ENCODE assay signal across 18 cellular contexts in the genomic region with DNA sequence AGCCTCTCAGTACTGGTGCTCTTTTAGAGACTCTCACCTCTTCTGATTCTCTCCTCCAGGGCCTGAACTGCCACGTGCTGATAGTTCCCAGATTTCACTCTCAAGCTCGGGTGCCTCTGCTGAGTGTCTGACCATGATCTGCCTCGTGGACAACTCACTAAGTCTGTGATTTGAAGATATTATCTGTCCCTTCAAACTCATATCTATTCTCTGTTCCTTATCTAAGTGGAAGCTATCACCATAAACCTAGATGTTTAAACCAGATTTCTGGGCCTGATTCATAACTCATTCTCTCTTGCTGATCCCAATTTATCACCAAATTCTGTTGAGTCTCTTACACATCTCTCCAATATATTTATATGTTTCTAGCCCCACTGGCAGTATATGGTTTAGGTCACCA. TPM values are rescaled to one million over a fixed set of nuclear protein-coding genes. Genes with fewer than 3 reads are reported as not detected.
DNase-seq lines count a peak whose midpoint lies in the region; ATAC-seq and TF ChIP-seq lines count a peak whose summit lies in the region.
"Had no signal": no experiment of that assay in that cellular context is flagged by ENCODE, and none has a peak within 500 bp of the region (broad histone marks: within the 10 kb centered on the region; RNA-seq: fewer than 3 reads in every experiment).

No MANE protein-coding gene starts in this region.

- H3K4me3 ChIP-seq in cardiac muscle cell (no peak overlapping the region), heart right ventricle (no peak overlapping the region), SK-N-SH (ENCODE audit: low read depth in 2 of 2, low read length in 1 of 2) (no peak overlapping the region)
- H3K4me3 ChIP-seq: A549; BLaER1 treated with 17β-estradiol and CSF1 and Interleukin-3, amounts not matched to agents 10 nM and 100 nM had no signal

- CTCF ChIA-PET in SK-N-SH (lab: Yijun Ruan, JAX), result interaction anchor here (0.6 to 3.9 kb wide), 4 partner anchors 40 to 1534 kb away, joined by 3 to 22 read pairs (median 12); no protein-coding TSS in a partner anchor

- intact Hi-C loops in heart right ventricle (cut with DNase I), result no loop called here

- TF ChIP-seq CTCF in cardiac muscle cell (IDR thresholded peaks at IDR 0.05; ENCODE audit: low read depth, low read length), result no peak
- no peak for TF ChIP-seq CTCF in heart right ventricle (IDR thresholded peaks at IDR 0.05)
- no peak for TF ChIP-seq CTCF in SK-N-SH (IDR thresholded peaks at IDR 0.05)

- DNase-seq in cardiac muscle cell (ENCODE audit: low read depth in 1 of 2, low spot score in 1 of 2), result no peak
- DNase-seq in heart right ventricle, result no peak
- DNase-seq in SK-N-SH, result peak; percentile 33
- no peak for DNase-seq in T-helper 17 cell
- DNase-seq in hypothalamus (lab: John Stamatoyannopoulos, UW), result no peak
- DNase-seq: AML-193; Caco-2; Calu3; CD4-positive, alpha-beta T cell; CD8-positive, alpha-beta T cell; DMS79 treated with DMSO at 0.1 percent for 48 hours; GF-D8 had no signal

- H3K9me2 ChIP-seq in SK-N-SH, result no peaks in the 10 kb centered on the region

- no peaks in the 10 kb centered on the region for H3K9me3 ChIP-seq in cardiac muscle cell (ENCODE audit: low read depth)
- no peaks in the 10 kb centered on the region for H3K9me3 ChIP-seq in heart right ventricle
- H3K9me3 ChIP-seq in SK-N-SH, result no peaks in the 10 kb centered on the region
- no peaks in the 10 kb centered on the region for H3K9me3 ChIP-seq in T-helper 17 cell (ENCODE audit: control insufficient read depth, low read length, poor library complexity, severe bottlenecking)
- H3K9me3 ChIP-seq: A549; BLaER1 treated with 17β-estradiol and CSF1 and Interleukin-3, amounts not matched to agents 10 nM and 100 nM; Caco-2 had no signal

- H3F3A ChIP-seq in SK-N-SH (replicated peaks; ENCODE audit: insufficient read depth), result no peaks in the 10 kb centered on the region

- H3K27ac ChIP-seq in cardiac muscle cell (peak overlapping the region; percentile 39), heart right ventricle (no peak overlapping the region), SK-N-SH (ENCODE audit: low read depth in 2 of 2, low read length in 1 of 2) (no peak overlapping the region)
- H3K27ac ChIP-seq: 22Rv1; A549; BLaER1 treated with 17β-estradiol and CSF1 and Interleukin-3, amounts not matched to agents 10 nM and 100 nM; C4-2B had no signal

- no peak overlapping the region for H2AFZ ChIP-seq in SK-N-SH (ENCODE audit: low read depth)

- POLR2A ChIA-PET in SK-N-SH (lab: Yijun Ruan, JAX), result no interaction called here

- H3K27me3 ChIP-seq in cardiac muscle cell (no peaks in the 10 kb centered on the region), heart right ventricle (no peaks in the 10 kb centered on the region), SK-N-SH (ENCODE audit: insufficient read depth) (no peaks in the 10 kb centered on the region)
- H3K27me3 ChIP-seq: BLaER1 treated with 17β-estradiol and CSF1 and Interleukin-3, amounts not matched to agents 10 nM and 100 nM had no signal

- H3K4me1 Mint-ChIP-seq in T-helper 17 cell, result peaks cover 5% of the 10 kb centered on the region
- H3K4me1 Mint-ChIP-seq: B cell had no signal

- no peak overlapping the region for H3K9ac ChIP-seq in SK-N-SH
- H3K9ac ChIP-seq: BLaER1 treated with 17β-estradiol and CSF1 and Interleukin-3, amounts not matched to agents 10 nM and 100 nM had no signal

- H3K36me3 Mint-ChIP-seq in T-helper 17 cell (ENCODE audit: low read depth), result peaks cover 2% of the 10 kb centered on the region
- H3K36me3 Mint-ChIP-seq: CD8-positive, alpha-beta T cell had no signal

- peak overlapping the region; percentile 34 for H3K27ac Mint-ChIP-seq in T-helper 17 cell
- H3K27ac Mint-ChIP-seq: B cell; CD4-positive, alpha-beta T cell; CD8-positive, alpha-beta T cell had no signal

- H3K79me2 ChIP-seq in SK-N-SH (ENCODE audit: insufficient read depth), result no peaks in the 10 kb centered on the region

- H3K36me3 ChIP-seq in cardiac muscle cell, result no peaks in the 10 kb centered on the region
- peaks cover 0 to 12% (median 0%) of the 10 kb centered on the region in 9 donors for H3K36me3 ChIP-seq in heart right ventricle
- peaks cover 20 to 35% of the 10 kb centered on the region in 2 experiments for H3K36me3 ChIP-seq in SK-N-SH (replicated peaks in 1 of 2; ENCODE audit: control insufficient read depth in 1 of 2, insufficient read depth in 2 of 2, low read length in 1 of 2)

- ATAC-seq in heart right ventricle (no peak), T-helper 17 cell (no peak), GM19463 (IDR thresholded peaks at IDR 0.05; ENCODE audit: unreplicated experiment) (no peak)
- ATAC-seq: A549; CD8-positive, alpha-beta T cell had no signal

- H4K20me1 ChIP-seq in SK-N-SH (ENCODE audit: insufficient read depth), result no peaks in the 10 kb centered on the region
- H4K20me1 ChIP-seq: BLaER1 treated with 17β-estradiol and CSF1 and Interleukin-3, amounts not matched to agents 10 nM and 100 nM had no signal

- no peak overlapping the region for H3K4me3 Mint-ChIP-seq in T-helper 17 cell
- H3K4me3 Mint-ChIP-seq: B cell; CD4-positive, alpha-beta T cell; CD8-positive, alpha-beta T cell had no signal

- no peaks in the 10 kb centered on the region for H3K27me3 Mint-ChIP-seq in T-helper 17 cell
- H3K27me3 Mint-ChIP-seq: B cell; CD4-positive, alpha-beta T cell had no signal

- no peak overlapping the region for H3K4me2 ChIP-seq in SK-N-SH
- H3K4me2 ChIP-seq: A549; BLaER1 treated with 17β-estradiol and CSF1 and Interleukin-3, amounts not matched to agents 10 nM and 100 nM had no signal

- TF ChIP-seq RAD21 in SK-N-SH (IDR thresholded peaks at IDR 0.05; ENCODE audit: low read length), result no peak

- TF ChIP-seq EP300 in SK-N-SH (IDR thresholded peaks at IDR 0.05; ENCODE audit: borderline replicate concordance in 1 of 2, low read depth in 1 of 2, low read length in 1 of 2), result peak in 1 of 2 experiments; percentile 28; a peak in 1 of 4 replicates

- WGBS in heart right ventricle, 2 donors, result 81 to 85% methylated on average over 3 of the region's 3 CpGs
- 63% methylated on average over 3 of the region's 3 CpGs for WGBS in SK-N-SH (ENCODE audit: low lambda C conversion rate)

- peaks cover 11% of the 10 kb centered on the region for H3K4me1 ChIP-seq in cardiac muscle cell (ENCODE audit: low read depth)
- H3K4me1 ChIP-seq in heart right ventricle, result no peaks in the 10 kb centered on the region
- no peaks in the 10 kb centered on the region; a peak in 1 of 4 replicates for H3K4me1 ChIP-seq in SK-N-SH (ENCODE audit: control insufficient read depth in 1 of 2, insufficient read depth in 2 of 2, low read depth in 1 of 2, low read length in 1 of 2)
- H3K4me1 ChIP-seq: A549; BLaER1 treated with 17β-estradiol and CSF1 and Interleukin-3, amounts not matched to agents 10 nM and 100 nM; Caco-2 had no signal

TF ChIP-seq in SK-N-SH, 30 proteins besides CTCF, POLR2A, EP300 and RAD21:
- TF ChIP-seq GATA2 (CRISPR knock-in tag; IDR thresholded peaks at IDR 0.05), result peak; percentile 61; the same call in 1 of the 2 replicates
- no peak for TF ChIP-seq FOXJ3 (CRISPR knock-in tag; IDR thresholded peaks at IDR 0.05)

RNA-seq across cellular contexts. Expression of gene KIDINS220, which starts 29.9 kb away (rescaled TPM):
- total RNA-seq in cardiac muscle cell, result 69.8 and 127 TPM in 2 replicates
- polyA plus RNA-seq in cardiac muscle cell, result 43.0 and 69.7 TPM in 2 replicates
- total RNA-seq in heart right ventricle, result 100 to 1,000 TPM in 2 of 10 donors, 10 to 100 TPM in 8; 45.8 to 116 (median 76.2) TPM
- polyA plus RNA-seq in heart right ventricle, result 10 to 100 TPM; 20.0 to 26.9 TPM
- polyA plus RNA-seq in SK-N-SH (2012; rRNA removed), result 18.2 and 22.8 TPM in 2 replicates
- polyA plus RNA-seq in SK-N-SH (2012; cell fraction: cytosol; rRNA removed), result 19.7 and 20.6 TPM in 2 replicates
- polyA plus RNA-seq in SK-N-SH (2012; cell fraction: nucleus; rRNA removed), result 26.5 and 51.8 TPM in 2 replicates
- total RNA-seq in T-helper 17 cell, result 10 to 100 TPM; 33.2 to 44.5 TPM
